ENCODE assay signal across 15 cellular contexts in genomic region chr1:111490220-111490619, GRCh38. TPM values are rescaled to one million over a fixed set of nuclear protein-coding genes. Genes with fewer than 3 reads are reported as not detected.
"Had no signal": no experiment of that assay in that cellular context is flagged by ENCODE, and none has a peak within 500 bp of the region (broad histone marks: within the 10 kb centered on the region; RNA-seq: fewer than 3 reads in every experiment).

No MANE protein-coding gene starts in this region.

- H3K27me3 Mint-ChIP-seq: activated CD8-positive, alpha-beta T cell treated with anti-CD3 and anti-CD28 coated beads for 36 hours; activated naive CD8-positive, alpha-beta T cell treated with anti-CD3 and anti-CD28 coated beads, Interleukin-2, amount 50 U/mL, for 24 hours had no signal

- DNase-seq: activated CD4-positive, alpha-beta T cell treated with anti-CD3 and anti-CD28 coated beads for 4 hours; activated CD8-positive, alpha-beta T cell treated with anti-CD3 and anti-CD28 coated beads for 36 hours; activated naive CD4-positive, alpha-beta T cell; activated naive CD8-positive, alpha-beta T cell treated with anti-CD3 and anti-CD28 coated beads, Interleukin-2, amount 50 U/mL, for 24 hours; central memory CD4-positive, alpha-beta T cell; cortex of kidney; endodermal cell; erythroblast; ovary had no signal

- H3K9me3 ChIP-seq: ovary had no signal

- H3K27me3 ChIP-seq: ovary had no signal

- H3K27ac ChIP-seq: ovary had no signal

- H3K4me3 Mint-ChIP-seq: activated CD8-positive, alpha-beta T cell treated with anti-CD3 and anti-CD28 coated beads for 36 hours; activated naive CD8-positive, alpha-beta T cell treated with anti-CD3 and anti-CD28 coated beads, Interleukin-2, amount 50 U/mL, for 24 hours; activated T-helper 1 cell treated with anti-CD3 and anti-CD28 coated beads, Interleukin-12 subunit alpha, Interleukin-12 subunit beta, Interleukin-2, Interleukin-4 antibody, amounts not matched to agents 30 ng/mL and 10 ng/mL and 1 ng/mL, durations not matched to agents 14 hours and 24 hours and 36 hours; endodermal cell; neural crest cell; T-helper 1 cell treated with Interleukin-12 subunit alpha and Interleukin-12 subunit beta and Interleukin-4 antibody, amounts not matched to agents 30 μg/mL and 1 μg/mL, for 36 hours had no signal

- H3K27ac Mint-ChIP-seq: activated CD8-positive, alpha-beta T cell treated with anti-CD3 and anti-CD28 coated beads for 36 hours; activated naive CD8-positive, alpha-beta T cell treated with anti-CD3 and anti-CD28 coated beads, Interleukin-2, amount 50 U/mL, for 24 hours; activated T-helper 1 cell treated with anti-CD3 and anti-CD28 coated beads, Interleukin-12 subunit alpha, Interleukin-12 subunit beta, Interleukin-2, Interleukin-4 antibody, amounts not matched to agents 30 ng/mL and 10 ng/mL and 1 ng/mL, durations not matched to agents 14 hours and 24 hours and 36 hours; endodermal cell; T-helper 1 cell treated with Interleukin-12 subunit alpha and Interleukin-12 subunit beta and Interleukin-4 antibody, amounts not matched to agents 30 μg/mL and 1 μg/mL, for 36 hours had no signal

- H3K4me3 ChIP-seq: ovary, skin epidermis had no signal

- H3K36me3 ChIP-seq: ovary had no signal

- H3K9me3 Mint-ChIP-seq: activated naive CD8-positive, alpha-beta T cell treated with anti-CD3 and anti-CD28 coated beads, Interleukin-2, amount 50 U/mL, for 24 hours; endodermal cell had no signal

- H3K4me1 Mint-ChIP-seq: endodermal cell had no signal

- ATAC-seq: activated CD8-positive, alpha-beta T cell treated with anti-CD3 and anti-CD28 coated beads for 36 hours; activated naive CD8-positive, alpha-beta T cell treated with anti-CD3 and anti-CD28 coated beads, Interleukin-2, amount 50 U/mL, for 24 hours; SK-N-SH treated with all-trans-retinoic acid at 6 μM for 48 hours had no signal

RNA-seq across cellular contexts. Expression of gene ADORA3, which starts 13.2 kb away (rescaled TPM):
- total RNA-seq: activated CD8-positive, alpha-beta T cell treated with anti-CD3 and anti-CD28 coated beads for 36 hours; endodermal cell; myocyte; neural crest cell had no signal

RNA-seq across cellular contexts. Expression of gene TMIGD3, which starts 13.2 kb away (rescaled TPM):
- total RNA-seq: activated CD8-positive, alpha-beta T cell treated with anti-CD3 and anti-CD28 coated beads for 36 hours; activated T-helper 1 cell treated with anti-CD3 and anti-CD28 coated beads, Interleukin-12 subunit alpha, Interleukin-12 subunit beta, Interleukin-2, Interleukin-4 antibody, amounts not matched to agents 30 ng/mL and 10 ng/mL and 1 ng/mL, durations not matched to agents 14 hours and 24 hours and 36 hours; endodermal cell; myocyte; neural crest cell had no signal
